ENCODE assay signal across 11 cellular contexts in genomic region chrX:129760155-129760554, GRCh38. TPM values are rescaled to one million over a fixed set of nuclear protein-coding genes. Genes with fewer than 3 reads are reported as not detected.
DNase-seq lines count a peak whose midpoint lies in the region; ATAC-seq and TF ChIP-seq lines count a peak whose summit lies in the region.
"Had no signal": no experiment of that assay in that cellular context is flagged by ENCODE, and none has a peak within 500 bp of the region (broad histone marks: within the 10 kb centered on the region; RNA-seq: fewer than 3 reads in every experiment).

No MANE protein-coding gene starts in this region.

- no peak overlapping the region for H4K8ac ChIP-seq in IMR-90 (ENCODE audit: low read depth in 2 of 2, low read length in 2 of 2)

- TF ChIP-seq RAD21 in IMR-90 (IDR thresholded peaks at IDR 0.05; ENCODE audit: low read length): no peak

- peak overlapping the region; percentile 77 for H2AFZ ChIP-seq in IMR-90 (replicated peaks; ENCODE audit: low read length, poor library complexity)

- peak overlapping the region; percentile 93 to 98 (median 95) for H3K27ac Mint-ChIP-seq in CD14-positive monocyte
- peak overlapping the region; percentile 84 for H3K27ac Mint-ChIP-seq in activated naive CD8-positive, alpha-beta T cell treated with anti-CD3 and anti-CD28 coated beads, Interleukin-2, amount 10 ng/mL, durations not matched to agents 7 days and 5 days
- H3K27ac Mint-ChIP-seq in natural killer cell treated with Interleukin-12 subunit alpha and Interleukin-12 subunit beta and Interleukin-15 and Interleukin-18, amount 100 ng/mL, for 72 hours: peak overlapping the region; percentile 81 to 84

- no peak overlapping the region for H3K56ac ChIP-seq in IMR-90 (ENCODE audit: extremely low read depth, insufficient read depth, low read length)

- dilution Hi-C loops in IMR-90 (cut with HindIII; ENCODE audit: low sequenced_read_pairs, unreplicated experiment): no loop called here

- no TSS peak for BruUV-seq in IMR-90 (replicated peaks; lab: Mats Ljungman, UMichigan)

- H3K9me1 ChIP-seq in IMR-90 (ENCODE audit: insufficient read depth, low read length): no peaks in the 10 kb centered on the region

- H3K4ac ChIP-seq in IMR-90 (ENCODE audit: low read depth, low read length): no peak overlapping the region

- H4K20me1 ChIP-seq in IMR-90 (ENCODE audit: insufficient read depth, low read length): no peaks in the 10 kb centered on the region

- peaks cover 58% of the 10 kb centered on the region for H3K4me1 Mint-ChIP-seq in CD14-positive monocyte
- peaks cover 41% of the 10 kb centered on the region for H3K4me1 Mint-ChIP-seq in activated naive CD8-positive, alpha-beta T cell treated with anti-CD3 and anti-CD28 coated beads, Interleukin-2, amount 10 ng/mL, durations not matched to agents 7 days and 5 days
- peaks cover 31 to 51% of the 10 kb centered on the region in 2 donors for H3K4me1 Mint-ChIP-seq in natural killer cell treated with Interleukin-12 subunit alpha and Interleukin-12 subunit beta and Interleukin-15 and Interleukin-18, amount 100 ng/mL, for 72 hours (ENCODE audit: low read depth in 2 of 2)

- 41% methylated on average over 3 of the region's 9 CpGs; no CpG with 5 or more reads in 1 of the 2 experiments for WGBS in IMR-90 (ENCODE audit: extremely low coverage in 2 of 2, insufficient read length in 1 of 2), 2 experiments
- 51% methylated on average over 5 of the region's 9 CpGs for WGBS in prostate gland

- no peaks in the 10 kb centered on the region for H3K79me1 ChIP-seq in IMR-90 (ENCODE audit: low read depth in 1 of 2, low read length in 2 of 2)

- H3K18ac ChIP-seq in IMR-90 (ENCODE audit: low read depth, low read length): no peak overlapping the region

- H3K27me3 Mint-ChIP-seq in CD14-positive monocyte (ENCODE audit: low read depth in 3 of 3): peaks cover 0 to 8% (median 0%) of the 10 kb centered on the region in 3 donors
- H3K27me3 Mint-ChIP-seq in activated naive CD8-positive, alpha-beta T cell treated with anti-CD3 and anti-CD28 coated beads, Interleukin-2, amount 10 ng/mL, durations not matched to agents 7 days and 5 days: peaks cover 1% of the 10 kb centered on the region
- no peaks in the 10 kb centered on the region for H3K27me3 Mint-ChIP-seq in natural killer cell treated with Interleukin-12 subunit alpha and Interleukin-12 subunit beta and Interleukin-15 and Interleukin-18, amount 100 ng/mL, for 72 hours

- H3K27ac ChIP-seq in IMR-90 (ENCODE audit: insufficient read depth, low read length) (no peak overlapping the region), prostate gland (no peak overlapping the region)

- H2BK120ac ChIP-seq in IMR-90 (ENCODE audit: low read depth, low read length): no peak overlapping the region

- H3K4me3 ChIP-seq in IMR-90 (ENCODE audit: insufficient read depth, low read depth, low read length) (no peak overlapping the region), prostate gland (no peak overlapping the region)
- H3K4me3 ChIP-seq: HAP-1 had no signal

- H3K36me3 Mint-ChIP-seq in CD14-positive monocyte: no peaks in the 10 kb centered on the region
- no peaks in the 10 kb centered on the region for H3K36me3 Mint-ChIP-seq in activated naive CD8-positive, alpha-beta T cell treated with anti-CD3 and anti-CD28 coated beads, Interleukin-2, amount 10 ng/mL, durations not matched to agents 7 days and 5 days
- no peaks in the 10 kb centered on the region for H3K36me3 Mint-ChIP-seq in natural killer cell treated with Interleukin-12 subunit alpha and Interleukin-12 subunit beta and Interleukin-15 and Interleukin-18, amount 100 ng/mL, for 72 hours

- ATAC-seq in IMR-90 (ENCODE audit: low read depth) (no peak), GM21423 (IDR thresholded peaks at IDR 0.05; ENCODE audit: unreplicated experiment) (no peak), HG02642 (IDR thresholded peaks at IDR 0.05; ENCODE audit: poor library complexity, unreplicated experiment) (no peak)
- ATAC-seq in activated naive CD8-positive, alpha-beta T cell treated with anti-CD3 and anti-CD28 coated beads, Interleukin-2, amount 10 ng/mL, durations not matched to agents 7 days and 5 days (ENCODE audit: low read depth): peak; percentile 3
- ATAC-seq in natural killer cell treated with Interleukin-12 subunit alpha and Interleukin-12 subunit beta and Interleukin-15 and Interleukin-18, amount 100 ng/mL, for 72 hours: peak; percentile 2 to 29

- intact Hi-C loops in CD14-positive monocyte (cut with micrococcal nuclease): no loop called here
- intact Hi-C loops in IMR-90 (cut with micrococcal nuclease): no loop called here
- intact Hi-C loops in prostate gland (cut with DNase I): no loop called here

- H3K9me3 ChIP-seq in IMR-90 (ENCODE audit: control insufficient read depth, insufficient read depth, low read length): no peaks in the 10 kb centered on the region
- no peaks in the 10 kb centered on the region for H3K9me3 ChIP-seq in prostate gland
- H3K9me3 ChIP-seq: HAP-1 had no signal

- no peak overlapping the region for H3K14ac ChIP-seq in IMR-90 (replicated peaks; ENCODE audit: low read depth, low read length)

- no peak overlapping the region for H2AK9ac ChIP-seq in IMR-90 (replicated peaks; ENCODE audit: low read depth, low read length, poor library complexity)

- in situ Hi-C loops in IMR-90 (cut with MboI; ENCODE audit: low sequenced_read_pairs): no loop called here

- H3K36me3 ChIP-seq in IMR-90 (ENCODE audit: control insufficient read depth, insufficient read depth, low read length): no peaks in the 10 kb centered on the region
- H3K36me3 ChIP-seq in prostate gland: no peaks in the 10 kb centered on the region
- H3K36me3 ChIP-seq: HAP-1 had no signal

- no peak overlapping the region for H3K4me3 Mint-ChIP-seq in CD14-positive monocyte
- H3K4me3 Mint-ChIP-seq in activated naive CD8-positive, alpha-beta T cell treated with anti-CD3 and anti-CD28 coated beads, Interleukin-2, amount 10 ng/mL, durations not matched to agents 7 days and 5 days: peak overlapping the region; percentile 39
- H3K4me3 Mint-ChIP-seq in natural killer cell treated with Interleukin-12 subunit alpha and Interleukin-12 subunit beta and Interleukin-15 and Interleukin-18, amount 100 ng/mL, for 72 hours: peak overlapping the region; percentile 60

- no peak for TF ChIP-seq POLR2A in IMR-90 (IDR thresholded peaks at IDR 0.05; ENCODE audit: low read depth, low read length)
- TF ChIP-seq POLR2A in prostate gland (IDR thresholded peaks at IDR 0.05): no peak

- H3K4me2 ChIP-seq in IMR-90 (ENCODE audit: low read depth, low read length): no peak overlapping the region

- H3K23ac ChIP-seq in IMR-90 (ENCODE audit: low read depth, low read length): no peak overlapping the region

- no peak overlapping the region for H4K5ac ChIP-seq in IMR-90 (ENCODE audit: low read depth, low read length)

- H2BK20ac ChIP-seq in IMR-90 (ENCODE audit: low read depth, low read length): no peak overlapping the region

- CTCF ChIA-PET in IMR-90 (lab: Yijun Ruan, JAX): no interaction called here

- DNase-seq in CD14-positive monocyte (ENCODE audit: low spot score): no peak
- no peak for DNase-seq in IMR-90
- no peak for DNase-seq in activated naive CD8-positive, alpha-beta T cell treated with anti-CD3 and anti-CD28 coated beads, Interleukin-2, amount 10 ng/mL, durations not matched to agents 7 days and 5 days
- DNase-seq in natural killer cell treated with Interleukin-12 subunit alpha and Interleukin-12 subunit beta and Interleukin-15 and Interleukin-18, amount 100 ng/mL, for 72 hours (ENCODE audit: low spot score): no peak
- DNase-seq in prostate gland (ENCODE audit: low spot score): no peak
- DNase-seq: NCI-H1436, NCI-H526 had no signal

- no peaks in the 10 kb centered on the region for H3K4me1 ChIP-seq in IMR-90 (ENCODE audit: control insufficient read depth, insufficient read depth, low read length)
- H3K4me1 ChIP-seq in prostate gland (replicated peaks): no peaks in the 10 kb centered on the region
- H3K4me1 ChIP-seq: HAP-1 had no signal

- no peak overlapping the region for H4K91ac ChIP-seq in IMR-90 (ENCODE audit: insufficient read depth, low read depth, low read length)

- TF ChIP-seq CTCF in CD14-positive monocyte (IDR thresholded peaks at IDR 0.05) (no peak), IMR-90 (conservative IDR thresholded peaks at IDR 0.05; ENCODE audit: low read depth, low read length) (no peak), prostate gland (IDR thresholded peaks at IDR 0.05) (no peak)

- H3K27me3 ChIP-seq in IMR-90 (ENCODE audit: control insufficient read depth, insufficient read depth, low read length) (no peaks in the 10 kb centered on the region; the same call in 1 of the 2 replicates), prostate gland (replicated peaks; ENCODE audit: insufficient read depth) (no peaks in the 10 kb centered on the region)

- POLR2A ChIA-PET in IMR-90 (lab: Charles Lee; ENCODE audit: unreplicated experiment): no interaction called here
- POLR2A ChIA-PET in activated naive CD8-positive, alpha-beta T cell treated with anti-CD3 and anti-CD28 coated beads, Interleukin-2, amount 10 ng/mL, durations not matched to agents 7 days and 5 days (lab: Charles Lee): interaction anchor here (0.7 to 3.9 kb wide), 7 partner anchors 8 to 22 kb away, joined by 4 to 74 read pairs (median 5); partner anchors contain the start of gene SASH3

- H3K9ac ChIP-seq in IMR-90 (ENCODE audit: low read depth, low read length): no peak overlapping the region

- peaks cover 0 to 4% (median 0%) of the 10 kb centered on the region in 7 donors for H3K9me3 Mint-ChIP-seq in CD14-positive monocyte
- no peaks in the 10 kb centered on the region for H3K9me3 Mint-ChIP-seq in activated naive CD8-positive, alpha-beta T cell treated with anti-CD3 and anti-CD28 coated beads, Interleukin-2, amount 10 ng/mL, durations not matched to agents 7 days and 5 days
- H3K9me3 Mint-ChIP-seq in natural killer cell treated with Interleukin-12 subunit alpha and Interleukin-12 subunit beta and Interleukin-15 and Interleukin-18, amount 100 ng/mL, for 72 hours: no peaks in the 10 kb centered on the region

- no peak overlapping the region for H2BK5ac ChIP-seq in IMR-90 (ENCODE audit: low read depth, low read length, poor library complexity, severe bottlenecking)

- H2AK5ac ChIP-seq in IMR-90 (ENCODE audit: low read depth, low read length): no peak overlapping the region

- H2BK15ac ChIP-seq in IMR-90 (ENCODE audit: low read depth, low read length): no peak overlapping the region

RNA-seq across cellular contexts. Expression of gene SASH3, which starts 19.6 kb away (rescaled TPM):
- polyA plus RNA-seq in CD14-positive monocyte (100 to 1,000 TPM; 127 to 179 TPM), IMR-90 (2012; rRNA removed) (not detected in 2 replicates)
- total RNA-seq in IMR-90 (2012; rRNA removed) (not detected in 2 replicates), prostate gland (1 to 10 TPM; 2.2 to 5.8 TPM)
- not detected in 2 replicates for polyA plus RNA-seq in IMR-90 (2012; cell fraction: cytosol; rRNA removed)
- polyA plus RNA-seq in IMR-90 (2012; cell fraction: nucleus; rRNA removed; ENCODE audit: low replicate concordance): not detected in 2 replicates
- total RNA-seq in activated naive CD8-positive, alpha-beta T cell treated with anti-CD3 and anti-CD28 coated beads, Interleukin-2, amount 10 ng/mL, durations not matched to agents 7 days and 5 days: 100 to 1,000 TPM; 239 to 241 TPM
- total RNA-seq in natural killer cell treated with Interleukin-12 subunit alpha and Interleukin-12 subunit beta and Interleukin-15 and Interleukin-18, amount 100 ng/mL, for 72 hours: 100 to 1,000 TPM; 243 to 317 TPM
- total RNA-seq: renal cortical epithelial cell had no signal

RNA-seq across cellular contexts. Expression of gene XPNPEP2, which starts 21.4 kb away (rescaled TPM):
- polyA plus RNA-seq in CD14-positive monocyte: not detected
- total RNA-seq in IMR-90 (2012; rRNA removed): under 0.01 TPM in 1 of 2 replicates, not detected in the other
- polyA plus RNA-seq in IMR-90 (2012; rRNA removed): 0.07 TPM in 1 of 2 replicates, not detected in the other
- polyA plus RNA-seq in IMR-90 (2012; cell fraction: cytosol; rRNA removed): 0.03 TPM in 1 of 2 replicates, not detected in the other
- polyA plus RNA-seq in IMR-90 (2012; cell fraction: nucleus; rRNA removed; ENCODE audit: low replicate concordance): 0.03 TPM in 1 of 2 replicates, not detected in the other
- total RNA-seq in activated naive CD8-positive, alpha-beta T cell treated with anti-CD3 and anti-CD28 coated beads, Interleukin-2, amount 10 ng/mL, durations not matched to agents 7 days and 5 days: under 1 TPM; 0.65 to 0.67 TPM
- total RNA-seq in natural killer cell treated with Interleukin-12 subunit alpha and Interleukin-12 subunit beta and Interleukin-15 and Interleukin-18, amount 100 ng/mL, for 72 hours: under 1 TPM; 0.14 to 0.55 TPM
- under 1 TPM in 1 of 2 donors, not detected in 1; 0.14 TPM for total RNA-seq in prostate gland
- total RNA-seq: renal cortical epithelial cell had no signal

Comparison
In these comparisons a context has a peak if more than half of its experiments do, and no peak if none do; other contexts are left out.
1. H3K4me3 Mint-ChIP-seq: peak in activated naive CD8-positive, alpha-beta T cell treated with anti-CD3 and anti-CD28 coated beads, Interleukin-2, amount 10 ng/mL, durations not matched to agents 7 days and 5 days (single experiment) and natural killer cell treated with Interleukin-12 subunit alpha and Interleukin-12 subunit beta and Interleukin-15 and Interleukin-18, amount 100 ng/mL, for 72 hours (single experiment); none in CD14-positive monocyte (0 of 2).
2. ATAC-seq: peak in activated naive CD8-positive, alpha-beta T cell treated with anti-CD3 and anti-CD28 coated beads, Interleukin-2, amount 10 ng/mL, durations not matched to agents 7 days and 5 days (single experiment) and natural killer cell treated with Interleukin-12 subunit alpha and Interleukin-12 subunit beta and Interleukin-15 and Interleukin-18, amount 100 ng/mL, for 72 hours (2 of 2); none in IMR-90 (single experiment), GM21423 (single experiment) and HG02642 (single experiment).
3. RNA of gene SASH3, which starts 19.6 kb away (total RNA-seq): 243 to 317 TPM in natural killer cell treated with Interleukin-12 subunit alpha and Interleukin-12 subunit beta and Interleukin-15 and Interleukin-18, amount 100 ng/mL, for 72 hours and 239 to 241 TPM in activated naive CD8-positive, alpha-beta T cell treated with anti-CD3 and anti-CD28 coated beads, Interleukin-2, amount 10 ng/mL, durations not matched to agents 7 days and 5 days; 2.2 to 5.8 TPM in prostate gland and not detected in IMR-90; every median in the first group is over 10 times any median in the second.
4. Peak in every context shown above with its lines, with median percentiles within 50 percentile points of each other: H3K27ac Mint-ChIP-seq.